In the genomic region with DNA sequence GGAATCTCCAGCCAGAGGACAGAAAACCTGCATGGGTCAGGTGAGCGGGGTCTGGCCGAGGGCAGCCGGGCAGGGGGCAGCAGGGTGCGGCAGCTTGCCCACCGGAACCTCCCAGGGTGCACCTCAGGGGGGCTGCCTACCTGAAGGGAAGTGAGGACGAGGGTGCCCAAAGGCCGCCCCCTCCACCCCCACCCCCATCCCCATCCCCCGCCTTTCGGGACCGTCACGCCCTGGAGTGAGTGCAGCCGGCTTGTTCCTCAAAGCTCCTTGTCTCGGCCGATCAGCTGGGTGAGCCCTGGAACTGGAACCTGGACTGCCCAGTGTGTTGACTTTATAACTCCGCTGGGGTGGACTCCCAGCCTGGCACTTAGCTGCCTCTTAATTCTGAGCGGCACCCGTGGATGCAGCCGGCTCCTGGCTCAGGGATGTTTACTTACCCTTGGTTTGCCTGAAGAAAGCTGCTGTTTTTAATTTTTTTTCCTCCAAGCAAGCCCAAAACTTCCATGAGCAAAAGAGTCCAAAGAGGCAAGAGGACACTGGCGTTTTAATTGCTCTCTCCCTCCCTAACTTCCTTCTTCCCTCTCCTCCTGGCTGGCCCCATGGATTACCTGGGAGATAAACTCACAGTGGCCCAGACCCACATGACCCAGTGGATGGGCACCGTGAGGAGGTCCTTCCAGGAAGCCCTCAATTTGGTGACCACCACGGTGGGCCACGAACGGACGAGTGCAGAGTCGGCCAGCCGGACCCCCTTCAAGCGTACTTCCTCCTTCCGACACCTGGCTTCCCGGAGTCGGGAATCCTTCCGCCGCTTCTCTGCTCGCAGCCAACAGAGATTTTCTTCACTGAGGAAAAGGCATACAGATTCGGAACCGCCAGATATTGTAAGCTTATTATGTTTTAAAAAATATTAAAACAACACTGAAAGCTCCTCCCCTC, we compare ENCODE assay signal across 7 cellular contexts.
DNase-seq lines count a peak whose midpoint lies in the region; ATAC-seq and TF ChIP-seq lines count a peak whose summit lies in the region.

No MANE protein-coding gene starts in this region.

- no peak overlapping the region for H2AK5ac ChIP-seq in H9 (ENCODE audit: insufficient read length, low read length)

- CTCF ChIA-PET in T-cell (lab: Charles Lee), result interaction anchor here in 1 of 2 donors (1.1 to 2.4 kb wide), 4 partner anchors 10 to 44 kb away, joined by 3 to 8 read pairs (median 3); no protein-coding TSS in a partner anchor

- POLR2A ChIA-PET in T-cell (lab: Charles Lee), result interaction anchor here in 1 of 2 donors (0.6 kb wide), 1 partner anchor 383 kb away, joined by 9 read pairs; no protein-coding TSS in a partner anchor

- H3K27ac Mint-ChIP-seq in H9 (peak overlapping the region in 2 of 3 experiments; percentile 70 to 96; a peak in 4 of 7 replicates), T-cell (peak overlapping the region; percentile 31 to 44), glutamatergic neuron (ENCODE audit: unreplicated experiment) (peak overlapping the region; percentile 95), osteocyte (ENCODE audit: unreplicated experiment) (peak overlapping the region; percentile 97)

- H3K4me2 ChIP-seq in H9 (ENCODE audit: insufficient read depth, insufficient read length, low read length), result peak overlapping the region; percentile 93

- no peak overlapping the region for H2BK15ac ChIP-seq in H9 (ENCODE audit: low read depth, low read length)

- H2BK5ac ChIP-seq in H9 (ENCODE audit: insufficient read length, low read length), result no peak overlapping the region

- no peak overlapping the region for H3K9ac ChIP-seq in H9 (ENCODE audit: extremely low read depth, insufficient read length, low read length)

- H3K27me3 Mint-ChIP-seq in H9 (ENCODE audit: low read depth) (no peaks in the 10 kb centered on the region; the same call in 1 of the 2 replicates), T-cell (no peaks in the 10 kb centered on the region), glutamatergic neuron (ENCODE audit: unreplicated experiment) (peaks cover 14% of the 10 kb centered on the region), osteocyte (ENCODE audit: unreplicated experiment) (peaks cover 3% of the 10 kb centered on the region)

- TF ChIP-seq CTCF in H9 (conservative IDR thresholded peaks at IDR 0.05) (no peak; the same call in 2 of the 3 replicates), glutamatergic neuron (IDR thresholded peaks at IDR 0.05; ENCODE audit: partially characterized antibody, unreplicated experiment) (peak; percentile 40), osteocyte (IDR thresholded peaks at IDR 0.05) (no peak)

- ATAC-seq in T-cell (replicated peaks in 1 of 4) (peak in 2 of 4 experiments; percentile 22 to 29), GM19351 (IDR thresholded peaks at IDR 0.05; ENCODE audit: unreplicated experiment) (no peak)

- no peak overlapping the region for H3K23ac ChIP-seq in H9 (ENCODE audit: insufficient read length, low read depth, low read length)

- H3K79me1 ChIP-seq in H9 (ENCODE audit: insufficient read depth, low read depth, low read length, poor library complexity, severe bottlenecking), result no peaks in the 10 kb centered on the region

- no peak overlapping the region for H3T11ph ChIP-seq in H9 (ENCODE audit: low read length)

- no peaks in the 10 kb centered on the region for H3K79me2 ChIP-seq in H9 (ENCODE audit: insufficient read depth, low read length)

- H3K18ac ChIP-seq in H9 (ENCODE audit: insufficient read length, low read depth, low read length), result no peak overlapping the region

- peak overlapping the region; percentile 67 to 84 for H3K4me3 Mint-ChIP-seq in H9
- H3K4me3 Mint-ChIP-seq in T-cell, result peak overlapping the region; percentile 81 to 86 (median 86)
- peak overlapping the region; percentile 95 for H3K4me3 Mint-ChIP-seq in glutamatergic neuron (ENCODE audit: unreplicated experiment)
- peak overlapping the region; percentile 71 for H3K4me3 Mint-ChIP-seq in osteocyte (ENCODE audit: unreplicated experiment)

- H3K4me1 ChIP-seq in H9 (ENCODE audit: insufficient read depth, low read length), result no peaks in the 10 kb centered on the region; the same call in 1 of the 2 replicates

- H3K23me2 ChIP-seq in H9 (ENCODE audit: insufficient read length, low read depth, low read length, poor library complexity, severe bottlenecking), result peaks cover 11% of the 10 kb centered on the region

- DNase-seq in H9 (peak; percentile 37), T-cell (peak in 2 of 34 experiments; percentile 5 to 9), glutamatergic neuron (no peak), osteocyte (ENCODE audit: extremely low spot score, unreplicated experiment) (no peak), KG1 (lab: John Stamatoyannopoulos, UW) (no peak), EL (no peak)

- H2AFZ ChIP-seq in H9 (ENCODE audit: low read length), result no peak overlapping the region

- no peak overlapping the region for H4K91ac ChIP-seq in H9 (ENCODE audit: insufficient read length, low read depth, low read length)

- no peak overlapping the region for H4K5ac ChIP-seq in H9 (ENCODE audit: insufficient read length, low read depth, low read length)

- H4K20me1 ChIP-seq in H9 (ENCODE audit: control insufficient read depth, insufficient read depth, insufficient read length), result peaks cover 2% of the 10 kb centered on the region

- no peaks in the 10 kb centered on the region for H3K9me3 ChIP-seq in H9 (ENCODE audit: control insufficient read depth, low read depth, low read length)

- H3K27me3 ChIP-seq in H9 (ENCODE audit: insufficient read depth, low read length), result no peaks in the 10 kb centered on the region

- 0 out of 7 replicates have a peak, but pooled peaks cover 0 to 2% (median 0%) of the 10 kb centered on the region in 3 experiments for H3K36me3 Mint-ChIP-seq in H9 (ENCODE audit: insufficient read depth in 1 of 3, low read depth in 3 of 3)
- no peaks in the 10 kb centered on the region for H3K36me3 Mint-ChIP-seq in T-cell
- no peaks in the 10 kb centered on the region for H3K36me3 Mint-ChIP-seq in glutamatergic neuron (ENCODE audit: unreplicated experiment)
- H3K36me3 Mint-ChIP-seq in osteocyte (ENCODE audit: unreplicated experiment), result no peaks in the 10 kb centered on the region

- H3K4ac ChIP-seq in H9 (ENCODE audit: low read depth, low read length), result no peak overlapping the region

- H3K4me1 Mint-ChIP-seq in H9 (peaks cover 31 to 33% of the 10 kb centered on the region in 2 experiments), T-cell (peaks cover 23 to 29% (median 26%) of the 10 kb centered on the region in 3 donors), glutamatergic neuron (ENCODE audit: low read depth, unreplicated experiment) (peaks cover 27% of the 10 kb centered on the region), osteocyte (ENCODE audit: unreplicated experiment) (peaks cover 19% of the 10 kb centered on the region)

- no CpG with 5 or more reads among the region's 35 CpGs for WGBS in H9 (ENCODE audit: extremely low coverage, insufficient read length, low lambda C conversion rate)

- H3K9me3 Mint-ChIP-seq in H9 (no peaks in the 10 kb centered on the region; a peak in 1 of 5 replicates), T-cell (peaks cover 0 to 4% (median 0%) of the 10 kb centered on the region in 3 donors), glutamatergic neuron (ENCODE audit: unreplicated experiment) (peaks cover 5% of the 10 kb centered on the region), osteocyte (ENCODE audit: unreplicated experiment) (peaks cover 4% of the 10 kb centered on the region)

- H3K56ac ChIP-seq in H9 (ENCODE audit: insufficient read length, low read depth, low read length), result no peak overlapping the region

- no peak overlapping the region for H2BK20ac ChIP-seq in H9 (ENCODE audit: low read depth, low read length, poor library complexity, severe bottlenecking)

- H4K8ac ChIP-seq in H9 (replicated peaks; ENCODE audit: insufficient read length, low read depth, low read length), result no peak overlapping the region

- H2BK12ac ChIP-seq in H9 (ENCODE audit: insufficient read length, low read depth, low read length), result no peak overlapping the region

- H2BK120ac ChIP-seq in H9 (ENCODE audit: low read depth, low read length, poor library complexity, severe bottlenecking), result no peak overlapping the region

- H3K14ac ChIP-seq in H9 (ENCODE audit: insufficient read depth, low read length), result peak overlapping the region; percentile 27; the same call in 1 of the 2 replicates

- no peak overlapping the region for H3K27ac ChIP-seq in H9 (ENCODE audit: insufficient read length, low read depth, low read length)

Comparison
In these comparisons a context has a peak if more than half of its experiments do, and no peak if none do; other contexts are left out.
1. H3K27ac Mint-ChIP-seq: peak in every context shown above with its lines; median percentile 97 in osteocyte; 95 in glutamatergic neuron; 83 in H9; 38 in T-cell.